Comparison of ENCODE assay signal across 18 cellular contexts in genomic region chr3:191366675-191367074, GRCh38. TPM values are rescaled to one million over a fixed set of nuclear protein-coding genes. Genes with fewer than 3 reads are reported as not detected.
DNase-seq lines count a peak whose midpoint lies in the region; ATAC-seq, FAIRE-seq and TF ChIP-seq lines count a peak whose summit lies in the region.
"Had no signal": no experiment of that assay in that cellular context is flagged by ENCODE, and none has a peak within 500 bp of the region (broad histone marks: within the 10 kb centered on the region; RNA-seq: fewer than 3 reads in every experiment).

No MANE protein-coding gene starts in this region.

- H3K27me3 ChIP-seq in brain microvascular endothelial cell (replicated peaks) = no peaks in the 10 kb centered on the region
- H3K27me3 ChIP-seq: vagina had no signal

- H3K4me1 Mint-ChIP-seq in HFFc6 (ENCODE audit: low read depth) (peaks cover 66% of the 10 kb centered on the region), memory B cell (peaks cover 20% of the 10 kb centered on the region)

- H3K36me3 ChIP-seq in brain microvascular endothelial cell (replicated peaks) = peaks cover 21% of the 10 kb centered on the region

- H3K36me3 Mint-ChIP-seq in HFFc6 (ENCODE audit: low read depth) (peaks cover 62% of the 10 kb centered on the region), memory B cell (peaks cover 36% of the 10 kb centered on the region)

- H3K27ac ChIP-seq in brain microvascular endothelial cell = no peak overlapping the region
- H3K27ac ChIP-seq: vagina had no signal

- peak overlapping the region; percentile 11; the same call in 1 of the 2 replicates for H3K4me3 Mint-ChIP-seq in HFFc6
- no peak overlapping the region for H3K4me3 Mint-ChIP-seq in memory B cell
- H3K4me3 Mint-ChIP-seq: activated CD4-positive, alpha-beta T cell treated with anti-CD3 and anti-CD28 coated beads for 36 hours had no signal

- H3K27ac Mint-ChIP-seq in HFFc6 = peak overlapping the region; percentile 64
- peak overlapping the region; percentile 80 for H3K27ac Mint-ChIP-seq in memory B cell
- H3K27ac Mint-ChIP-seq: activated CD4-positive, alpha-beta T cell treated with anti-CD3 and anti-CD28 coated beads for 36 hours had no signal

- in situ Hi-C loops in brain microvascular endothelial cell (cut with HindIII; ENCODE audit: low pct_ligation_motif_present, low sequenced_read_pairs) = no loop called here

- H3K9me3 Mint-ChIP-seq in HFFc6 = no peaks in the 10 kb centered on the region
- H3K9me3 Mint-ChIP-seq in memory B cell = no peaks in the 10 kb centered on the region

- no peak for DNase-seq in D721Med (ENCODE audit: insufficient read length, low spot score)
- DNase-seq in HFFc6 = peak; percentile 54
- DNase-seq in brain microvascular endothelial cell = peak; percentile 29
- no peak for DNase-seq in memory B cell (ENCODE audit: low spot score in 2 of 2)
- DNase-seq in NAMALWA (ENCODE audit: low spot score) = no peak
- DNase-seq in NCI-H1048 (lab: John Stamatoyannopoulos, UW) = no peak
- DNase-seq: activated CD4-positive, alpha-beta T cell treated with anti-CD3 and anti-CD28 coated beads for 36 hours; midbrain; NCI-H1092 treated with DMSO at 0.1 percent for 48 hours; NCI-H524; SK-N-SH had no signal

- ATAC-seq in memory B cell (ENCODE audit: low read depth) (no peak), GM21515 (IDR thresholded peaks at IDR 0.05; ENCODE audit: unreplicated experiment) (no peak), GM18519 (IDR thresholded peaks at IDR 0.05; ENCODE audit: low FRiP score, unreplicated experiment) (no peak)
- ATAC-seq: activated CD4-positive, alpha-beta T cell treated with anti-CD3 and anti-CD28 coated beads for 36 hours; esophagus mucosa had no signal

- TF ChIP-seq CTCF in D721Med (IDR thresholded peaks at IDR 0.05; ENCODE audit: insufficient read depth, missing control alignments) (no peak), HFFc6 (IDR thresholded peaks at IDR 0.05) (no peak), brain microvascular endothelial cell (IDR thresholded peaks at IDR 0.05; ENCODE audit: low read depth, low read length, missing control alignments) (no peak)

- peak; percentile 11 for FAIRE-seq in D721Med (lab: Jason Lieb, UNC)
- FAIRE-seq: keratinocyte had no signal

- no peak overlapping the region for H3K4me3 ChIP-seq in brain microvascular endothelial cell (ENCODE audit: low read depth, low read length)
- H3K4me3 ChIP-seq: vagina had no signal

- H3K27me3 Mint-ChIP-seq in HFFc6 (ENCODE audit: insufficient read depth) = no peaks in the 10 kb centered on the region; the same call in 1 of the 2 replicates
- H3K27me3 Mint-ChIP-seq in memory B cell = no peaks in the 10 kb centered on the region
- H3K27me3 Mint-ChIP-seq: activated CD4-positive, alpha-beta T cell treated with anti-CD3 and anti-CD28 coated beads for 36 hours had no signal

RNA-seq across cellular contexts. Expression of gene UTS2B, which starts 36.3 kb away (rescaled TPM):
- total RNA-seq in HFFc6 (2021; fragmentation: NEBNext Ultra II Directional; extraction: Animal tissue kit (Norgen Biotek cat#: 25700)) = 1 to 10 TPM in 3 of 6 experiments, under 1 TPM in 3; 0.73 to 1.8 (median 1.0) TPM
- total RNA-seq: activated CD4-positive, alpha-beta T cell treated with anti-CD3 and anti-CD28 coated beads for 36 hours; dermis microvascular lymphatic vessel endothelial cell; esophagus mucosa; G401 had no signal

RNA-seq across cellular contexts. Expression of gene CCDC50, which starts 37.5 kb away (rescaled TPM):
- 100 to 1,000 TPM in 5 of 6 experiments, 10 to 100 TPM in 1; 94.1 to 129 (median 121) TPM for total RNA-seq in HFFc6 (2021; fragmentation: NEBNext Ultra II Directional; extraction: Animal tissue kit (Norgen Biotek cat#: 25700))

Comparison
In these comparisons a context has a peak if more than half of its experiments do, and no peak if none do; other contexts are left out.
1. DNase-seq: peak in HFFc6 (single experiment) and brain microvascular endothelial cell (single experiment); none in D721Med (single experiment), memory B cell (0 of 2), NAMALWA (single experiment) and NCI-H1048 (single experiment).